ENCODE assay signal across 1 cellular context in genomic region chrX:4091046-4091760, GRCh38.
TF ChIP-seq lines count a peak whose summit lies in the region.

No MANE protein-coding gene starts in this region.

TF ChIP-seq in H1, 55 proteins besides CTCF, POLR2A, EP300 and RAD21:
- no peak for TF ChIP-seq POU5F1 (IDR thresholded peaks at IDR 0.05; ENCODE audit: low read depth, low read length)
- TF ChIP-seq, protein P1, sequence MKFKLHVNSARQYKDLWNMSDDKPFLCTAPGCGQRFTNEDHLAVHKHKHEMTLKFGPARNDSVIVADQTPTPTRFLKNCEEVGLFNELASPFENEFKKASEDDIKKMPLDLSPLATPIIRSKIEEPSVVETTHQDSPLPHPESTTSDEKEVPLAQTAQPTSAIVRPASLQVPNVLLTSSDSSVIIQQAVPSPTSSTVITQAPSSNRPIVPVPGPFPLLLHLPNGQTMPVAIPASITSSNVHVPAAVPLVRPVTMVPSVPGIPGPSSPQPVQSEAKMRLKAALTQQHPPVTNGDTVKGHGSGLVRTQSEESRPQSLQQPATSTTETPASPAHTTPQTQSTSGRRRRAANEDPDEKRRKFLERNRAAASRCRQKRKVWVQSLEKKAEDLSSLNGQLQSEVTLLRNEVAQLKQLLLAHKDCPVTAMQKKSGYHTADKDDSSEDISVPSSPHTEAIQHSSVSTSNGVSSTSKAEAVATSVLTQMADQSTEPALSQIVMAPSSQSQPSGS (IDR thresholded peaks at IDR 0.05; ENCODE audit: low read length), result no peak
- TF ChIP-seq BCL11A (IDR thresholded peaks at IDR 0.05; ENCODE audit: low read depth in 2 of 2, low read length in 2 of 2), result no peak
- TF ChIP-seq RFX5 (IDR thresholded peaks at IDR 0.05; ENCODE audit: borderline replicate concordance, low read depth, low read length), result no peak
- TF ChIP-seq EGR1 (IDR thresholded peaks at IDR 0.05; ENCODE audit: borderline replicate concordance, low read depth, low read length), result no peak
- TF ChIP-seq, protein P2, sequence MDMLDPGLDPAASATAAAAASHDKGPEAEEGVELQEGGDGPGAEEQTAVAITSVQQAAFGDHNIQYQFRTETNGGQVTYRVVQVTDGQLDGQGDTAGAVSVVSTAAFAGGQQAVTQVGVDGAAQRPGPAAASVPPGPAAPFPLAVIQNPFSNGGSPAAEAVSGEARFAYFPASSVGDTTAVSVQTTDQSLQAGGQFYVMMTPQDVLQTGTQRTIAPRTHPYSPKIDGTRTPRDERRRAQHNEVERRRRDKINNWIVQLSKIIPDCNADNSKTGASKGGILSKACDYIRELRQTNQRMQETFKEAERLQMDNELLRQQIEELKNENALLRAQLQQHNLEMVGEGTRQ (IDR thresholded peaks at IDR 0.05; ENCODE audit: low read length), result no peak
- no peak for TF ChIP-seq CBX5 (IDR thresholded peaks at IDR 0.05; ENCODE audit: low read depth, low read length)
- TF ChIP-seq JUN (IDR thresholded peaks at IDR 0.05; ENCODE audit: low read depth, low read length), result no peak
- TF ChIP-seq SP2 (IDR thresholded peaks at IDR 0.05; ENCODE audit: low read length), result no peak
- TF ChIP-seq SP4 (IDR thresholded peaks at IDR 0.05; ENCODE audit: low read length), result no peak
- TF ChIP-seq POLR2AphosphoS5 (IDR thresholded peaks at IDR 0.05; ENCODE audit: low read depth, low read length), result no peak
